ENCODE assay signal across 2 cellular contexts in the genomic region with DNA sequence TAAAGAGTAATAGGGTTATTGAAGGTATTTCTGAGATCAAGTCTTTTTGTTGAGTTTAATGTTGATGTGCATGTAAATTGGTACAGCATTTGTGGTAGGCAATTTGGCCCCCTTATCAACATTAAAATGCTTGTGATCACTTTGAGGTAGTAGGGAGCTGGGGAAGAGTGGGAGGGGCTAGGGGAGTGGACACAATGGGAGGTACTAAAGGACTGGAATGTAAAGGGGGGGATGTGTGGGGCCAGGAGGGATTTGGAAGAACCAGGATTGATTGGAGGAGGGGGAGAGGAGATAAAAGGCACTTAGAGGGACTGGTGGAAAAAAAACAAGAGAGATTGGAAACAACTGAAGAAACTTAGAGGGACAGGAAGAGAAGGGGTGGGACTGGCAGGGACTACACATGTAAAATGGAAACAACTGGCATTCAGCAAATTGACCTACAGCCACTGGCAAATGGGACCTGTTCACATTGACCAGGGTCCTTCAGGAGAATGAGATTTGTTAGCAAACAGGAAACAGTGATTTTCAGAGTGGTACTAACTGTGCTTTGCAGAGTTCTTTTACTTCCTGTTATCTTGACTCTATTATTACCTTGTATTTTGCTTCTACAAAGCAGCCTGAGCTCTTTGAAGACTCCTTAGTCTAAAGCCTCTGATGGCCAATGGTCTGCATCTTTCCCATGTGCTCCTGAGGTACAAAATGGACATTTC.
TF ChIP-seq lines count a peak whose summit lies in the region.

No MANE protein-coding gene starts in this region.

TF ChIP-seq in HCT116, 20 proteins besides CTCF, POLR2A, EP300 and RAD21:
- TF ChIP-seq SP1 (IDR thresholded peaks at IDR 0.05; ENCODE audit: low read depth), result no peak
- no peak for TF ChIP-seq EZH2 (IDR thresholded peaks at IDR 0.05)
- no peak for TF ChIP-seq ZFX (IDR thresholded peaks at IDR 0.05)
- TF ChIP-seq ZNF274 (IDR thresholded peaks at IDR 0.05; ENCODE audit: low read depth, low read length), result no peak
- TF ChIP-seq, protein P1, sequence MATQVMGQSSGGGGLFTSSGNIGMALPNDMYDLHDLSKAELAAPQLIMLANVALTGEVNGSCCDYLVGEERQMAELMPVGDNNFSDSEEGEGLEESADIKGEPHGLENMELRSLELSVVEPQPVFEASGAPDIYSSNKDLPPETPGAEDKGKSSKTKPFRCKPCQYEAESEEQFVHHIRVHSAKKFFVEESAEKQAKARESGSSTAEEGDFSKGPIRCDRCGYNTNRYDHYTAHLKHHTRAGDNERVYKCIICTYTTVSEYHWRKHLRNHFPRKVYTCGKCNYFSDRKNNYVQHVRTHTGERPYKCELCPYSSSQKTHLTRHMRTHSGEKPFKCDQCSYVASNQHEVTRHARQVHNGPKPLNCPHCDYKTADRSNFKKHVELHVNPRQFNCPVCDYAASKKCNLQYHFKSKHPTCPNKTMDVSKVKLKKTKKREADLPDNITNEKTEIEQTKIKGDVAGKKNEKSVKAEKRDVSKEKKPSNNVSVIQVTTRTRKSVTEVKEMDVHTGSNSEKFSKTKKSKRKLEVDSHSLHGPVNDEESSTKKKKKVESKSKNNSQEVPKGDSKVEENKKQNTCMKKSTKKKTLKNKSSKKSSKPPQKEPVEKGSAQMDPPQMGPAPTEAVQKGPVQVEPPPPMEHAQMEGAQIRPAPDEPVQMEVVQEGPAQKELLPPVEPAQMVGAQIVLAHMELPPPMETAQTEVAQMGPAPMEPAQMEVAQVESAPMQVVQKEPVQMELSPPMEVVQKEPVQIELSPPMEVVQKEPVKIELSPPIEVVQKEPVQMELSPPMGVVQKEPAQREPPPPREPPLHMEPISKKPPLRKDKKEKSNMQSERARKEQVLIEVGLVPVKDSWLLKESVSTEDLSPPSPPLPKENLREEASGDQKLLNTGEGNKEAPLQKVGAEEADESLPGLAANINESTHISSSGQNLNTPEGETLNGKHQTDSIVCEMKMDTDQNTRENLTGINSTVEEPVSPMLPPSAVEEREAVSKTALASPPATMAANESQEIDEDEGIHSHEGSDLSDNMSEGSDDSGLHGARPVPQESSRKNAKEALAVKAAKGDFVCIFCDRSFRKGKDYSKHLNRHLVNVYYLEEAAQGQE (IDR thresholded peaks at IDR 0.05; ENCODE audit: low read depth), result no peak
- TF ChIP-seq, protein P2, sequence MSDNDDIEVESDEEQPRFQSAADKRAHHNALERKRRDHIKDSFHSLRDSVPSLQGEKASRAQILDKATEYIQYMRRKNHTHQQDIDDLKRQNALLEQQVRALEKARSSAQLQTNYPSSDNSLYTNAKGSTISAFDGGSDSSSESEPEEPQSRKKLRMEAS (IDR thresholded peaks at IDR 0.05), result no peak
- no peak for TF ChIP-seq SIN3A (IDR thresholded peaks at IDR 0.05; ENCODE audit: low read depth)
- TF ChIP-seq, protein P3, sequence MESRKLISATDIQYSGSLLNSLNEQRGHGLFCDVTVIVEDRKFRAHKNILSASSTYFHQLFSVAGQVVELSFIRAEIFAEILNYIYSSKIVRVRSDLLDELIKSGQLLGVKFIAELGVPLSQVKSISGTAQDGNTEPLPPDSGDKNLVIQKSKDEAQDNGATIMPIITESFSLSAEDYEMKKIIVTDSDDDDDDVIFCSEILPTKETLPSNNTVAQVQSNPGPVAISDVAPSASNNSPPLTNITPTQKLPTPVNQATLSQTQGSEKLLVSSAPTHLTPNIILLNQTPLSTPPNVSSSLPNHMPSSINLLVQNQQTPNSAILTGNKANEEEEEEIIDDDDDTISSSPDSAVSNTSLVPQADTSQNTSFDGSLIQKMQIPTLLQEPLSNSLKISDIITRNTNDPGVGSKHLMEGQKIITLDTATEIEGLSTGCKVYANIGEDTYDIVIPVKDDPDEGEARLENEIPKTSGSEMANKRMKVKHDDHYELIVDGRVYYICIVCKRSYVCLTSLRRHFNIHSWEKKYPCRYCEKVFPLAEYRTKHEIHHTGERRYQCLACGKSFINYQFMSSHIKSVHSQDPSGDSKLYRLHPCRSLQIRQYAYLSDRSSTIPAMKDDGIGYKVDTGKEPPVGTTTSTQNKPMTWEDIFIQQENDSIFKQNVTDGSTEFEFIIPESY (IDR thresholded peaks at IDR 0.05; ENCODE audit: extremely low read depth, insufficient replicate concordance, low read length), result no peak
- no peak for TF ChIP-seq YY1 (IDR thresholded peaks at IDR 0.05; ENCODE audit: extremely low read depth, insufficient replicate concordance, low read depth, low read length)
- TF ChIP-seq POLR2AphosphoS5 (IDR thresholded peaks at IDR 0.05; ENCODE audit: low read depth, low read length), result no peak

TF ChIP-seq in GM12878, 131 proteins besides CTCF, POLR2A, EP300 and RAD21:
- TF ChIP-seq MTA2 (IDR thresholded peaks at IDR 0.05; ENCODE audit: low read depth) (no peak), PAX5 (IDR thresholded peaks at IDR 0.05; ENCODE audit: borderline replicate concordance, low read depth, low read length) (no peak), NR2C2 (IDR thresholded peaks at IDR 0.05; ENCODE audit: borderline replicate concordance, control insufficient read depth, insufficient read length, low read depth) (no peak), STAT1 (conservative IDR thresholded peaks at IDR 0.05) (no peak), MYC (IDR thresholded peaks at IDR 0.05; ENCODE audit: insufficient read depth, insufficient read length, insufficient replicate concordance, low read length, severe bottlenecking) (no peak), CBX5 (IDR thresholded peaks at IDR 0.05; ENCODE audit: low read depth) (no peak), RCOR1 (conservative IDR thresholded peaks at IDR 0.05; ENCODE audit: low read depth, low read length) (no peak), SIX5 (IDR thresholded peaks at IDR 0.05; ENCODE audit: low read depth, low read length, severe bottlenecking) (no peak)
- TF ChIP-seq, protein P4, sequence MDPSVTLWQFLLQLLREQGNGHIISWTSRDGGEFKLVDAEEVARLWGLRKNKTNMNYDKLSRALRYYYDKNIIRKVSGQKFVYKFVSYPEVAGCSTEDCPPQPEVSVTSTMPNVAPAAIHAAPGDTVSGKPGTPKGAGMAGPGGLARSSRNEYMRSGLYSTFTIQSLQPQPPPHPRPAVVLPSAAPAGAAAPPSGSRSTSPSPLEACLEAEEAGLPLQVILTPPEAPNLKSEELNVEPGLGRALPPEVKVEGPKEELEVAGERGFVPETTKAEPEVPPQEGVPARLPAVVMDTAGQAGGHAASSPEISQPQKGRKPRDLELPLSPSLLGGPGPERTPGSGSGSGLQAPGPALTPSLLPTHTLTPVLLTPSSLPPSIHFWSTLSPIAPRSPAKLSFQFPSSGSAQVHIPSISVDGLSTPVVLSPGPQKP (IDR thresholded peaks at IDR 0.05; ENCODE audit: low read depth, low read length), result no peak
- TF ChIP-seq, protein P5, sequence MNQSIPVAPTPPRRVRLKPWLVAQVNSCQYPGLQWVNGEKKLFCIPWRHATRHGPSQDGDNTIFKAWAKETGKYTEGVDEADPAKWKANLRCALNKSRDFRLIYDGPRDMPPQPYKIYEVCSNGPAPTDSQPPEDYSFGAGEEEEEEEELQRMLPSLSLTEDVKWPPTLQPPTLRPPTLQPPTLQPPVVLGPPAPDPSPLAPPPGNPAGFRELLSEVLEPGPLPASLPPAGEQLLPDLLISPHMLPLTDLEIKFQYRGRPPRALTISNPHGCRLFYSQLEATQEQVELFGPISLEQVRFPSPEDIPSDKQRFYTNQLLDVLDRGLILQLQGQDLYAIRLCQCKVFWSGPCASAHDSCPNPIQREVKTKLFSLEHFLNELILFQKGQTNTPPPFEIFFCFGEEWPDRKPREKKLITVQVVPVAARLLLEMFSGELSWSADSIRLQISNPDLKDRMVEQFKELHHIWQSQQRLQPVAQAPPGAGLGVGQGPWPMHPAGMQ (IDR thresholded peaks at IDR 0.05; ENCODE audit: borderline replicate concordance), result no peak
- TF ChIP-seq, protein P6, sequence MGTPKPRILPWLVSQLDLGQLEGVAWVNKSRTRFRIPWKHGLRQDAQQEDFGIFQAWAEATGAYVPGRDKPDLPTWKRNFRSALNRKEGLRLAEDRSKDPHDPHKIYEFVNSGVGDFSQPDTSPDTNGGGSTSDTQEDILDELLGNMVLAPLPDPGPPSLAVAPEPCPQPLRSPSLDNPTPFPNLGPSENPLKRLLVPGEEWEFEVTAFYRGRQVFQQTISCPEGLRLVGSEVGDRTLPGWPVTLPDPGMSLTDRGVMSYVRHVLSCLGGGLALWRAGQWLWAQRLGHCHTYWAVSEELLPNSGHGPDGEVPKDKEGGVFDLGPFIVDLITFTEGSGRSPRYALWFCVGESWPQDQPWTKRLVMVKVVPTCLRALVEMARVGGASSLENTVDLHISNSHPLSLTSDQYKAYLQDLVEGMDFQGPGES (IDR thresholded peaks at IDR 0.05), result no peak
